ENCODE assay signal across 18 cellular contexts in the genomic region with DNA sequence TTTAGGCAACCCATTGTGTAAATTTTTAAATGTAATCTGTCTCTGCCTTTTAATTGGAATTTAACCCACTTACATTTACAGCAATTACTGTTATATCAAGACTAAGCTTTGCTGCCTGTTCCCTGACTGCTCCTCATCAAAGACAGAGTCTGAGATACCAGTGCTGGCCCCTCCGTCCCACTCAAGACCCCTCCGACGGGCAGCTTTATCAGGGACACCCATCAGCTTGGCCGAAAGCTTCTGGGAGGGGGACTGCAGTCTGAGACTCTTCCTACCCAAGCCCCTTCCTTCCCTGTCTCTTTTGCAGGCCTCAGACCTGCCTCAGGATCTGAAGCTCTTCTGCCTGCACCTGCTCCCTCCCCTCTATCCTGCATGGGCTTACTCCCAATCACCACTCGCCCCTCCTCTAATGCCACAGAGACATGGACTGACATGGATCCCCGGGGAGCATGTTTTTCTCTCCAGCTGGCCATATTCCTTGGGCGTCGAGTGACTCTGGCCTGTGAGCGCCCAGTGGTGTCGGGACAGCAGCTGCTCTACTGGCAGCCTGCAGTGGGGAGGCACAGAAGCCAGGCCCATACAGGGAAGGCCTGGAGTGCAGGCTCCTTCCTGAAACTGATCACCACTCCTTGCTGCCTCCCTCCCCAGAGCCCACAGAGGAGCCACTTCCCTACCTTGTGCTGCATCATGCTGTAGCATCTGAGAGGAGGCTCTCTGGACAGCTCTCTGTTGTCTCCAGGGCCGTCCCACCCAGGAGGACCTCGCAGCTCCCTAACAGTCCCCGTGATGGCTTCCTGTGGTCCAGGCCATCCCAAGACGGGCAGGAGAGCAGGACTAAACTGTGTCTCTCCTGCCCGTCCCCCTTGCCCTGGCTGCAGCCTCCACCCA. TPM values are rescaled to one million over a fixed set of nuclear protein-coding genes. Genes with fewer than 3 reads are reported as not detected.
A peak's percentile ranks its signal among the peaks of the same experiment; 100 is the strongest.
DNase-seq lines count a peak whose midpoint lies in the region; ATAC-seq and TF ChIP-seq lines count a peak whose summit lies in the region.
"Had no signal": no experiment of that assay in that cellular context is flagged by ENCODE, and none has a peak within 500 bp of the region (broad histone marks: within the 10 kb centered on the region; RNA-seq: fewer than 3 reads in every experiment).

No MANE protein-coding gene starts in this region.

- peak; percentile 5 for DNase-seq in activated CD4-positive, alpha-beta memory T cell treated with anti-CD3 and anti-CD28 coated beads, Interleukin-2, amount 10 ng/mL, durations not matched to agents 7 days and 5 days
- no peak for DNase-seq in activated CD4-positive, alpha-beta memory T cell treated with anti-CD3 and anti-CD28 coated beads for 36 hours
- DNase-seq in NCI-H2196 treated with DMSO at 0.1 percent for 48 hours (lab: John Stamatoyannopoulos, UW; ENCODE audit: unreplicated experiment) (peak; percentile 7), endodermal cell (peak; percentile 35), SIG-M5 (lab: John Stamatoyannopoulos, UW) (no peak), inferior parietal cortex (ENCODE audit: extremely low spot score) (no peak), MV-4-11 (lab: John Stamatoyannopoulos, UW) (no peak)
- no peak for DNase-seq in stimulated activated naive B cell treated with anti-CD40 and anti-IgM and Interleukin-4, amounts not matched to agents 10 μg/mL and 1 μg/mL and 100 μg/mL, for 72 hours
- DNase-seq: DMS153, EL, HFFc6, NCI-H1092, NCI-H187, NCI-H510A treated with DMSO at 0.1 percent for 48 hours, SHP77 treated with DMSO at 0.1 percent for 48 hours had no signal

- ATAC-seq in stimulated activated naive B cell treated with anti-CD40 and anti-IgM and Interleukin-4, amounts not matched to agents 10 μg/mL and 1 μg/mL and 100 μg/mL, for 72 hours (replicated peaks): no peak

- peaks cover 83% of the 10 kb centered on the region for H3K27me3 ChIP-seq in endodermal cell (ENCODE audit: control insufficient read depth, insufficient read depth, low read length, poor library complexity, severe bottlenecking)

- no peaks in the 10 kb centered on the region for H3K36me3 ChIP-seq in endodermal cell (ENCODE audit: control insufficient read depth, insufficient read depth, low read length)

- no peak overlapping the region for H3K27ac Mint-ChIP-seq in activated CD4-positive, alpha-beta memory T cell treated with anti-CD3 and anti-CD28 coated beads, Interleukin-2, amount 10 ng/mL, durations not matched to agents 7 days and 5 days
- no peak overlapping the region for H3K27ac Mint-ChIP-seq in activated CD4-positive, alpha-beta memory T cell treated with anti-CD3 and anti-CD28 coated beads for 36 hours
- H3K27ac Mint-ChIP-seq in endodermal cell: no peak overlapping the region
- H3K27ac Mint-ChIP-seq in stimulated activated naive B cell treated with anti-CD40 and anti-IgM and Interleukin-4, amounts not matched to agents 10 μg/mL and 1 μg/mL and 100 μg/mL, for 72 hours: peak overlapping the region; percentile 17
- H3K27ac Mint-ChIP-seq: HFFc6 had no signal

- H3K9me3 Mint-ChIP-seq in activated CD4-positive, alpha-beta memory T cell treated with anti-CD3 and anti-CD28 coated beads, Interleukin-2, amount 10 ng/mL, durations not matched to agents 7 days and 5 days: no peaks in the 10 kb centered on the region
- H3K9me3 Mint-ChIP-seq in activated CD4-positive, alpha-beta memory T cell treated with anti-CD3 and anti-CD28 coated beads for 36 hours: no peaks in the 10 kb centered on the region
- H3K9me3 Mint-ChIP-seq in endodermal cell: peaks cover 10% of the 10 kb centered on the region
- H3K9me3 Mint-ChIP-seq in stimulated activated naive B cell treated with anti-CD40 and anti-IgM and Interleukin-4, amounts not matched to agents 10 μg/mL and 1 μg/mL and 100 μg/mL, for 72 hours: peaks cover 5 to 8% of the 10 kb centered on the region in 2 donors

- H3K27me3 Mint-ChIP-seq in activated CD4-positive, alpha-beta memory T cell treated with anti-CD3 and anti-CD28 coated beads, Interleukin-2, amount 10 ng/mL, durations not matched to agents 7 days and 5 days: peaks cover 66% of the 10 kb centered on the region
- peaks cover 57% of the 10 kb centered on the region for H3K27me3 Mint-ChIP-seq in activated CD4-positive, alpha-beta memory T cell treated with anti-CD3 and anti-CD28 coated beads for 36 hours
- H3K27me3 Mint-ChIP-seq in endodermal cell (ENCODE audit: insufficient read depth): peaks cover 81% of the 10 kb centered on the region
- H3K27me3 Mint-ChIP-seq in stimulated activated naive B cell treated with anti-CD40 and anti-IgM and Interleukin-4, amounts not matched to agents 10 μg/mL and 1 μg/mL and 100 μg/mL, for 72 hours: peaks cover 56 to 79% of the 10 kb centered on the region in 2 donors

- H3K4me3 Mint-ChIP-seq in activated CD4-positive, alpha-beta memory T cell treated with anti-CD3 and anti-CD28 coated beads, Interleukin-2, amount 10 ng/mL, durations not matched to agents 7 days and 5 days: no peak overlapping the region
- no peak overlapping the region for H3K4me3 Mint-ChIP-seq in activated CD4-positive, alpha-beta memory T cell treated with anti-CD3 and anti-CD28 coated beads for 36 hours
- H3K4me3 Mint-ChIP-seq in endodermal cell: no peak overlapping the region
- no peak overlapping the region for H3K4me3 Mint-ChIP-seq in stimulated activated naive B cell treated with anti-CD40 and anti-IgM and Interleukin-4, amounts not matched to agents 10 μg/mL and 1 μg/mL and 100 μg/mL, for 72 hours
- H3K4me3 Mint-ChIP-seq: HFFc6 had no signal

- no peak overlapping the region for H3K9ac ChIP-seq in endodermal cell (ENCODE audit: extremely low read depth, low read length, poor library complexity, severe bottlenecking)

- H3K4me3 ChIP-seq in endodermal cell (ENCODE audit: low read length): no peak overlapping the region

- POLR2A ChIA-PET in activated CD4-positive, alpha-beta memory T cell treated with anti-CD3 and anti-CD28 coated beads, Interleukin-2, amount 10 ng/mL, durations not matched to agents 7 days and 5 days (lab: Charles Lee): no interaction called here
- POLR2A ChIA-PET in activated CD4-positive, alpha-beta memory T cell treated with anti-CD3 and anti-CD28 coated beads for 36 hours (lab: Charles Lee): no interaction called here

- intact Hi-C loops in activated CD4-positive, alpha-beta memory T cell treated with anti-CD3 and anti-CD28 coated beads for 36 hours (cut with micrococcal nuclease): no loop called here

- WGBS in endodermal cell (ENCODE audit: insufficient coverage in 1 of 2, insufficient read length in 1 of 2), 2 experiments: 86 to 88% methylated on average over 15 of the region's 15 CpGs

- no peaks in the 10 kb centered on the region for H3K9me3 ChIP-seq in endodermal cell (ENCODE audit: control insufficient read depth, low read length)

- peaks cover 8% of the 10 kb centered on the region for H3K4me1 Mint-ChIP-seq in activated CD4-positive, alpha-beta memory T cell treated with anti-CD3 and anti-CD28 coated beads, Interleukin-2, amount 10 ng/mL, durations not matched to agents 7 days and 5 days
- peaks cover 6% of the 10 kb centered on the region for H3K4me1 Mint-ChIP-seq in activated CD4-positive, alpha-beta memory T cell treated with anti-CD3 and anti-CD28 coated beads for 36 hours (ENCODE audit: low read depth)
- H3K4me1 Mint-ChIP-seq in endodermal cell: peaks cover 3% of the 10 kb centered on the region
- H3K4me1 Mint-ChIP-seq in stimulated activated naive B cell treated with anti-CD40 and anti-IgM and Interleukin-4, amounts not matched to agents 10 μg/mL and 1 μg/mL and 100 μg/mL, for 72 hours: peaks cover 6 to 9% of the 10 kb centered on the region in 2 donors

- CTCF ChIA-PET in activated CD4-positive, alpha-beta memory T cell treated with anti-CD3 and anti-CD28 coated beads, Interleukin-2, amount 10 ng/mL, durations not matched to agents 7 days and 5 days (lab: Charles Lee): no interaction called here
- CTCF ChIA-PET in activated CD4-positive, alpha-beta memory T cell treated with anti-CD3 and anti-CD28 coated beads for 36 hours (lab: Charles Lee): no interaction called here

- H3K36me3 Mint-ChIP-seq in activated CD4-positive, alpha-beta memory T cell treated with anti-CD3 and anti-CD28 coated beads, Interleukin-2, amount 10 ng/mL, durations not matched to agents 7 days and 5 days (ENCODE audit: low read depth): no peaks in the 10 kb centered on the region
- no peaks in the 10 kb centered on the region for H3K36me3 Mint-ChIP-seq in activated CD4-positive, alpha-beta memory T cell treated with anti-CD3 and anti-CD28 coated beads for 36 hours
- H3K36me3 Mint-ChIP-seq in endodermal cell (ENCODE audit: low read depth): no peaks in the 10 kb centered on the region
- H3K36me3 Mint-ChIP-seq in stimulated activated naive B cell treated with anti-CD40 and anti-IgM and Interleukin-4, amounts not matched to agents 10 μg/mL and 1 μg/mL and 100 μg/mL, for 72 hours: peaks cover 4 to 6% of the 10 kb centered on the region in 2 donors

- TF ChIP-seq CTCF in endodermal cell (conservative IDR thresholded peaks at IDR 0.05): no peak

- no peak overlapping the region for H3K27ac ChIP-seq in endodermal cell (ENCODE audit: low read depth, low read length)
- H3K27ac ChIP-seq: C4-2B had no signal

- H3K4me1 ChIP-seq in endodermal cell (ENCODE audit: control insufficient read depth, insufficient read depth, low read length): no peaks in the 10 kb centered on the region

RNA-seq across cellular contexts. Expression of a gene that starts 3.7 kb away (rescaled TPM):
- under 1 TPM; 0.58 to 0.71 TPM for total RNA-seq in activated CD4-positive, alpha-beta memory T cell treated with anti-CD3 and anti-CD28 coated beads, Interleukin-2, amount 10 ng/mL, durations not matched to agents 7 days and 5 days
- total RNA-seq in activated CD4-positive, alpha-beta memory T cell treated with anti-CD3 and anti-CD28 coated beads for 36 hours: 1 to 10 TPM; 3.3 to 3.8 TPM
- 10 to 100 TPM; 58.8 to 83.1 TPM for total RNA-seq in endodermal cell
- 48.4 TPM for polyA plus RNA-seq in endodermal cell (2013, experiment 1 of 2)
- polyA plus RNA-seq in endodermal cell (2013, experiment 2 of 2): 41.1 TPM
- total RNA-seq: HFFc6, MCF 10A had no signal

RNA-seq across cellular contexts. Expression of a gene that starts 44.9 kb away (rescaled TPM):
- not detected for total RNA-seq in activated CD4-positive, alpha-beta memory T cell treated with anti-CD3 and anti-CD28 coated beads, Interleukin-2, amount 10 ng/mL, durations not matched to agents 7 days and 5 days
- not detected for total RNA-seq in activated CD4-positive, alpha-beta memory T cell treated with anti-CD3 and anti-CD28 coated beads for 36 hours
- under 1 TPM in 1 of 2 donors, not detected in 1; 0.31 TPM for total RNA-seq in endodermal cell
- polyA plus RNA-seq in endodermal cell (2013, experiment 1 of 2): not detected
- not detected for polyA plus RNA-seq in endodermal cell (2013, experiment 2 of 2)
- total RNA-seq: A673, HFFc6, MCF 10A had no signal

Comparison
In these comparisons a context has a peak if more than half of its experiments do, and no peak if none do; other contexts are left out.
1. DNase-seq: peak in activated CD4-positive, alpha-beta memory T cell treated with anti-CD3 and anti-CD28 coated beads, Interleukin-2, amount 10 ng/mL, durations not matched to agents 7 days and 5 days (single experiment), NCI-H2196 treated with DMSO at 0.1 percent for 48 hours (single experiment) and endodermal cell (single experiment); none in activated CD4-positive, alpha-beta memory T cell treated with anti-CD3 and anti-CD28 coated beads for 36 hours (single experiment), stimulated activated naive B cell treated with anti-CD40 and anti-IgM and Interleukin-4, amounts not matched to agents 10 μg/mL and 1 μg/mL and 100 μg/mL, for 72 hours (single experiment), SIG-M5 (single experiment), inferior parietal cortex (single experiment) and MV-4-11 (single experiment).
2. RNA of a gene that starts 3.7 kb away (total RNA-seq): 58.8 to 83.1 TPM in endodermal cell; 3.3 to 3.8 TPM in activated CD4-positive, alpha-beta memory T cell treated with anti-CD3 and anti-CD28 coated beads for 36 hours and 0.58 to 0.71 TPM in activated CD4-positive, alpha-beta memory T cell treated with anti-CD3 and anti-CD28 coated beads, Interleukin-2, amount 10 ng/mL, durations not matched to agents 7 days and 5 days; every median in the first group is over 10 times any median in the second.